ENCODE assay signal across 14 cellular contexts in the genomic region with DNA sequence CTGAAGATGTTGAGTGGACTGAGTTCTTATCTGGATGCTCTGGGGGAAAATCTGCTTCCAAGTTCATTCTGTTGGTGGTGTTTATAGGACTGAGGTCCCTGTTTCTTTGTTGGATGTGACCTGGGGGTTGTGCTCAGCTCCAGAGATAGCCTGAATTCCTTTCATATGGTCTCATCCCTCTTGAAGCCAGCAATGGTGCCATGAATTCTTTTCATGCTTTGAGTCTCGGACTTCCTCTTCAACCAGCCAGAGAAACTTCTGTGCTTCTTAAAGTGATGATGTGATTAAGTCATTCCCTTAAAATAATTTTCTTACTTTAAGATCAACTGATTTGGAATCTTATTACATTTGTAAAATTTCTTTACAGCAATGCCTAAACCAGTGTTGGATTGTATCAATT.
DNase-seq lines count a peak whose midpoint lies in the region; TF ChIP-seq lines count a peak whose summit lies in the region.
"Had no signal": no experiment of that assay in that cellular context is flagged by ENCODE, and none has a peak within 500 bp of the region (broad histone marks: within the 10 kb centered on the region; RNA-seq: fewer than 3 reads in every experiment).

No MANE protein-coding gene starts in this region.

- intact Hi-C loops in mammary epithelial cell (cut with micrococcal nuclease): no loop called here
- intact Hi-C loops in breast epithelium (cut with DNase I; ENCODE audit: low total_unique reads): no loop called here
- intact Hi-C loops in ovary (cut with DNase I): no loop called here

- H3K4me2 ChIP-seq in mammary epithelial cell (ENCODE audit: insufficient read depth, low read depth, low read length): peak overlapping the region; percentile 0

- H3K9me3 ChIP-seq in mammary epithelial cell (replicated peaks; ENCODE audit: insufficient read depth, low read length) (no peaks in the 10 kb centered on the region), breast epithelium (no peaks in the 10 kb centered on the region), ovary (no peaks in the 10 kb centered on the region)

- in situ Hi-C loops in mammary epithelial cell (cut with MboI; ENCODE audit: low sequenced_read_pairs in 2 of 2): no loop called here

- dilution Hi-C loops in mammary epithelial cell (cut with HindIII; ENCODE audit: low sequenced_read_pairs): no loop called here

- H2AFZ ChIP-seq in mammary epithelial cell (ENCODE audit: low read depth, low read length): peak overlapping the region; percentile 54

- no TSS peak for BruUV-seq in mammary epithelial cell (replicated peaks; lab: Mats Ljungman, UMichigan)

- no peak overlapping the region for H3K9ac ChIP-seq in mammary epithelial cell (ENCODE audit: insufficient read depth, low read length)

- no peaks in the 10 kb centered on the region for H4K20me1 ChIP-seq in mammary epithelial cell (ENCODE audit: insufficient read depth, low read length)

- no peak overlapping the region for H3K27ac ChIP-seq in mammary epithelial cell (ENCODE audit: insufficient read depth, low read depth, low read length)
- no peak overlapping the region for H3K27ac ChIP-seq in breast epithelium
- no peak overlapping the region for H3K27ac ChIP-seq in ovary
- H3K27ac ChIP-seq: 22Rv1, SK-N-MC had no signal

- no peak for TF ChIP-seq POLR2A in breast epithelium (IDR thresholded peaks at IDR 0.05)
- no peak for TF ChIP-seq POLR2A in ovary (IDR thresholded peaks at IDR 0.05)

- TF ChIP-seq EP300 in ovary (IDR thresholded peaks at IDR 0.05): no peak

- no peaks in the 10 kb centered on the region for H3K27me3 ChIP-seq in mammary epithelial cell (ENCODE audit: insufficient read depth, low read length)
- H3K27me3 ChIP-seq in breast epithelium: no peaks in the 10 kb centered on the region
- H3K27me3 ChIP-seq in ovary: no peaks in the 10 kb centered on the region

- H3K4me3 ChIP-seq in mammary epithelial cell (replicated peaks in 1 of 3; ENCODE audit: insufficient read depth in 1 of 3, low read depth in 2 of 3, low read length in 3 of 3) (no peak overlapping the region), breast epithelium (no peak overlapping the region), cardiac fibroblast (replicated peaks in 1 of 2; ENCODE audit: low read depth in 2 of 2, low read length in 2 of 2) (no peak overlapping the region), ovary (no peak overlapping the region)
- H3K4me3 ChIP-seq: SK-N-MC had no signal

- no peak for TF ChIP-seq CTCF in mammary epithelial cell (conservative IDR thresholded peaks at IDR 0.05 in 1 of 2, IDR thresholded peaks at IDR 0.05 in 1 of 2; ENCODE audit: extremely low read depth in 1 of 2, insufficient read depth in 1 of 2, low read depth in 1 of 2, low read length in 2 of 2)
- TF ChIP-seq CTCF in breast epithelium (IDR thresholded peaks at IDR 0.05): no peak
- TF ChIP-seq CTCF in cardiac fibroblast (IDR thresholded peaks at IDR 0.05; ENCODE audit: low read depth, low read length): no peak
- no peak for TF ChIP-seq CTCF in ovary (IDR thresholded peaks at IDR 0.05)

- WGBS in mammary epithelial cell (ENCODE audit: low coverage, missing lambda C conversion rate): 20% methylated on average over 1 of the region's 1 CpG
- WGBS in ovary, 3 donors: 13 to 35% (median 30%) methylated on average over 1 of the region's 1 CpG

- no peaks in the 10 kb centered on the region for H3K79me2 ChIP-seq in mammary epithelial cell (ENCODE audit: insufficient read depth, low read length)

- CTCF ChIA-PET in mammary epithelial cell (lab: Charles Lee; ENCODE audit: low non-redundant PET): no interaction called here

- H3K4me1 ChIP-seq in mammary epithelial cell (ENCODE audit: insufficient read depth, low read length) (peaks cover 7% of the 10 kb centered on the region), breast epithelium (no peaks in the 10 kb centered on the region), ovary (ENCODE audit: insufficient read depth) (no peaks in the 10 kb centered on the region)

- DNase-seq in mammary epithelial cell (no peak), breast epithelium (ENCODE audit: low spot score in 2 of 2) (no peak), cardiac fibroblast (ENCODE audit: low read depth in 2 of 2) (peak; percentile 69 to 85), iPS-NIHi11 (ENCODE audit: low spot score) (peak; percentile 22), cortex of kidney (lab: John Stamatoyannopoulos, UW) (no peak), NCI-H146 treated with DMSO at 0.1 percent for 48 hours (lab: John Stamatoyannopoulos, UW; ENCODE audit: unreplicated experiment) (no peak), ovary (no peak)
- no peak for DNase-seq in activated CD4-positive, alpha-beta T cell treated with anti-CD3 and anti-CD28 coated beads, Interleukin-2, amount 50 U/mL, for 4 hours
- DNase-seq: activated CD4-positive, alpha-beta T cell treated with anti-CD3 and anti-CD28 coated beads, Interleukin-2, amount 10 ng/mL, durations not matched to agents 7 days and 5 days; activated naive CD4-positive, alpha-beta T cell treated with anti-CD3 and anti-CD28 coated beads, Interleukin-2, amount 10 ng/mL, durations not matched to agents 7 days and 5 days; GDM1; NCI-H526 had no signal

- H3K36me3 ChIP-seq in mammary epithelial cell (ENCODE audit: insufficient read depth, low read length): no peaks in the 10 kb centered on the region
- no peaks in the 10 kb centered on the region for H3K36me3 ChIP-seq in breast epithelium
- H3K36me3 ChIP-seq in ovary: no peaks in the 10 kb centered on the region

Comparison
In these comparisons a context has a peak if more than half of its experiments do, and no peak if none do; other contexts are left out.
1. DNase-seq: peak in cardiac fibroblast (2 of 2) and iPS-NIHi11 (single experiment); none in mammary epithelial cell (single experiment), breast epithelium (0 of 2), cortex of kidney (single experiment), NCI-H146 treated with DMSO at 0.1 percent for 48 hours (single experiment), activated CD4-positive, alpha-beta T cell treated with anti-CD3 and anti-CD28 coated beads, Interleukin-2, amount 50 U/mL, for 4 hours (0 of 2) and ovary (0 of 5).